ENCODE assay signal across 7 cellular contexts in the genomic region with DNA sequence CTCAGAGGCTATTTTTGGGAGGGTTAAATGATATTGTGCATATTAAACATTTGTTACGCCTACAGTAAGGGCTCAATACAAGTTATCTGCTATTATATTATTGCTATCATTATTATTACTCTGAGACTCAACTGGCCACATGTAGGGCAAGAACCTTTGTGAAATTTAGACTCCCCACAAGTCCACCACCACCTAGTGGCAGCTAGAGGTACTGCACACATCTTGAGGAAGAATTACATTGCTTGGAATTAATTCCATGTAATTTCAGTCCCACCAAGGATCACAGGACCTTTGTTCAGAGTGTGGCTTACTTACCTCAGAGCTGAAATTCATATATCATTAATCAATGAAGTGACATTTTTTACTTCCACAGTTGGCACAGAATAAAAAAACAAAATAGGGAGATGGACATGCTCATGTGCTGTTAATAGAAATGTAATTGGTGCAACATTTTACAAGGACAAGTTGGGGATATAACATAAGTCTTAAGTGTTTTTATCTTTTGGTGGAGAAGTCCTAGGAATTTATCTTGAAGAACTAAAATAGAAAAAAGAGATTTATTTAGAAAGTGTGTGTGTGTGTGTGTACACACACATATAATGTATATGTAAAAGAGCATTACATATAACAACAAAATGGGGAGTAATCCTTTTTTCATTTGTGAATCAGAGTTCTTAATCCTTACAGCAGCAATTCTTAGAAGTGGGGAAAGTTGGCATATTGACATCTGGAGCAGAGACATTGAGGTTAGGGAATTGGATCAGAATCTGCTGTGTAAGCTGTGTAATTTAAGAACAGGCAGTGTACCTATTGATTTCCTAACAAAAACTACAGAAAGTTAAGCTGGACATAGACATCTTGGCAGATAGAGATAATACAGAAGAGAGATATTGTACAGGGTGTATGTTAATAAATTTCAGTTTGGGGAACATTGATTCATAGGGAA. TPM values are rescaled to one million over a fixed set of nuclear protein-coding genes. Genes with fewer than 3 reads are reported as not detected.
DNase-seq lines count a peak whose midpoint lies in the region; ATAC-seq, FAIRE-seq and TF ChIP-seq lines count a peak whose summit lies in the region.

No MANE protein-coding gene starts in this region.

- H3K4me3 Mint-ChIP-seq in activated CD4-positive, alpha-beta T cell treated with anti-CD3 and anti-CD28 coated beads, Interleukin-2, amount 10 ng/mL, durations not matched to agents 7 days and 5 days = no peak overlapping the region

- no peak for TF ChIP-seq POLR2A in GM12892 (IDR thresholded peaks at IDR 0.05; ENCODE audit: low read depth, low read length)

- POLR2A ChIA-PET in activated CD4-positive, alpha-beta T cell treated with anti-CD3 and anti-CD28 coated beads, Interleukin-2, amount 10 ng/mL, durations not matched to agents 7 days and 5 days (lab: Charles Lee) = interaction anchor here (0.6 kb wide), 1 partner anchor 82 kb away, joined by 3 read pairs; no protein-coding TSS in a partner anchor

- peak; percentile 89 for FAIRE-seq in GM12892 (lab: Jason Lieb, UNC)

- H3K36me3 Mint-ChIP-seq in activated CD4-positive, alpha-beta T cell treated with anti-CD3 and anti-CD28 coated beads, Interleukin-2, amount 10 ng/mL, durations not matched to agents 7 days and 5 days (ENCODE audit: low read depth) = no peaks in the 10 kb centered on the region

- peak; percentile 57 for ATAC-seq in HG03135 (IDR thresholded peaks at IDR 0.05; ENCODE audit: unreplicated experiment)

- H3K27ac Mint-ChIP-seq in activated CD4-positive, alpha-beta T cell treated with anti-CD3 and anti-CD28 coated beads, Interleukin-2, amount 10 ng/mL, durations not matched to agents 7 days and 5 days = no peak overlapping the region

- no peaks in the 10 kb centered on the region for H3K27me3 Mint-ChIP-seq in activated CD4-positive, alpha-beta T cell treated with anti-CD3 and anti-CD28 coated beads, Interleukin-2, amount 10 ng/mL, durations not matched to agents 7 days and 5 days

- no peaks in the 10 kb centered on the region for H3K4me1 Mint-ChIP-seq in activated CD4-positive, alpha-beta T cell treated with anti-CD3 and anti-CD28 coated beads, Interleukin-2, amount 10 ng/mL, durations not matched to agents 7 days and 5 days

- CTCF ChIA-PET in activated CD4-positive, alpha-beta T cell treated with anti-CD3 and anti-CD28 coated beads, Interleukin-2, amount 10 ng/mL, durations not matched to agents 7 days and 5 days (lab: Charles Lee) = interaction anchor here (0.6 to 1.2 kb wide), 4 partner anchors 15 to 1179 kb away, joined by 3 to 4 read pairs (median 4); no protein-coding TSS in a partner anchor

- no peaks in the 10 kb centered on the region for H3K9me3 Mint-ChIP-seq in activated CD4-positive, alpha-beta T cell treated with anti-CD3 and anti-CD28 coated beads, Interleukin-2, amount 10 ng/mL, durations not matched to agents 7 days and 5 days

- peak; percentile 19 for DNase-seq in GM12892 (ENCODE audit: insufficient read length)
- peak; percentile 2 to 66 for DNase-seq in NCI-H526 (lab: John Stamatoyannopoulos, UW)
- peak; percentile 73 for DNase-seq in activated CD4-positive, alpha-beta T cell treated with anti-CD3 and anti-CD28 coated beads, Interleukin-2, amount 10 ng/mL, durations not matched to agents 7 days and 5 days
- peak; percentile 70 for DNase-seq in ecto neural progenitor cell (ENCODE audit: low spot score)
- DNase-seq in medulla oblongata (ENCODE audit: extremely low spot score) = peak; percentile 89
- peak; percentile 6 to 26 for DNase-seq in stimulated activated CD8-positive, alpha-beta memory T cell treated with anti-CD3 and anti-CD28 coated beads, Interleukin-15, amount 100 ng/mL, for 48 hours (ENCODE audit: low read depth in 2 of 2)

RNA-seq across cellular contexts. Expression of a gene that starts 11.2 kb away (rescaled TPM):
- polyA plus RNA-seq in GM12892 (2012; ENCODE audit: missing spikeins) = 12.8 TPM
- total RNA-seq in activated CD4-positive, alpha-beta T cell treated with anti-CD3 and anti-CD28 coated beads, Interleukin-2, amount 10 ng/mL, durations not matched to agents 7 days and 5 days = 10 to 100 TPM; 13.4 to 16.3 TPM

RNA-seq across cellular contexts. Expression of a gene that starts 34.8 kb away (rescaled TPM):
- not detected for polyA plus RNA-seq in GM12892 (2012; ENCODE audit: missing spikeins)
- total RNA-seq in activated CD4-positive, alpha-beta T cell treated with anti-CD3 and anti-CD28 coated beads, Interleukin-2, amount 10 ng/mL, durations not matched to agents 7 days and 5 days = not detected

Comparison
In these comparisons a context has a peak if more than half of its experiments do, and no peak if none do; other contexts are left out.
1. Peak in every context shown above with its lines: DNase-seq and ATAC-seq.
2. DNase-seq: peak in every context shown above with its lines; median percentile 89 in medulla oblongata; 73 in activated CD4-positive, alpha-beta T cell treated with anti-CD3 and anti-CD28 coated beads, Interleukin-2, amount 10 ng/mL, durations not matched to agents 7 days and 5 days; 70 in ecto neural progenitor cell; 34 in NCI-H526; 19 in GM12892; 16 in stimulated activated CD8-positive, alpha-beta memory T cell treated with anti-CD3 and anti-CD28 coated beads, Interleukin-15, amount 100 ng/mL, for 48 hours.